22 cellular contexts compared by ENCODE assay signal in genomic region chr3:128421439-128421836, GRCh38. TPM values are rescaled to one million over a fixed set of nuclear protein-coding genes. Genes with fewer than 3 reads are reported as not detected.
"Had no signal": no experiment of that assay in that cellular context is flagged by ENCODE, and none has a peak within 500 bp of the region (broad histone marks: within the 10 kb centered on the region; RNA-seq: fewer than 3 reads in every experiment).

No MANE protein-coding gene starts in this region.

- H3K27ac ChIP-seq: gastrocnemius medialis, heart right ventricle, left ventricle myocardium inferior, lower lobe of right lung, neutrophil had no signal

- H3K4me1 Mint-ChIP-seq: memory B cell had no signal

- ATAC-seq: esophagus mucosa, gastrocnemius medialis, heart right ventricle, lower lobe of right lung had no signal

- H3K27ac Mint-ChIP-seq: memory B cell, nephron, type B pancreatic cell had no signal

- FAIRE-seq: endometrium, islet of Langerhans, small intestine, urothelium cell line had no signal

- H3K4me1 ChIP-seq: gastrocnemius medialis had no signal

- H3K9me3 ChIP-seq: gastrocnemius medialis, lower lobe of right lung, neutrophil had no signal

- DNase-seq: effector memory CD4-positive, alpha-beta T cell; gastrocnemius medialis; hypothalamus; left ventricle myocardium inferior; lower lobe of right lung; midbrain; small intestine; stimulated activated CD4-positive, alpha-beta T cell treated with anti-CD3 and anti-CD28 coated beads, Interleukin-12 subunit alpha, Interleukin-12 subunit beta, amount 100 ng/mL, for 4 hours; stimulated activated naive CD4-positive, alpha-beta T cell had no signal

- H3K4me3 Mint-ChIP-seq: memory B cell, nephron, type B pancreatic cell had no signal

- H3K36me3 ChIP-seq: gastrocnemius medialis, heart right ventricle, left ventricle myocardium inferior, lower lobe of right lung, neutrophil had no signal

- H3K27me3 Mint-ChIP-seq: memory B cell had no signal

- H3K4me3 ChIP-seq: gastrocnemius medialis, heart right ventricle, left ventricle myocardium inferior, lower lobe of right lung had no signal

- H3K27me3 ChIP-seq: gastrocnemius medialis had no signal

RNA-seq across cellular contexts. Expression of gene DNAJB8, which starts 45.3 kb away (rescaled TPM):
- total RNA-seq: esophagus mucosa, fibroblast of lung, gastrocnemius medialis, heart right ventricle, left ventricle myocardium inferior, lower lobe of right lung, osteoblast, pulmonary artery endothelial cell had no signal
- polyA plus RNA-seq: fibroblast of lung, heart right ventricle, small intestine, thymus had no signal
